In genomic region chr12:92034858-92035401, GRCh38 we compare ENCODE assay signal across 1 cellular context.
A peak's percentile ranks its signal among the peaks of the same experiment; 100 is the strongest.
TF ChIP-seq lines count a peak whose summit lies in the region.

No MANE protein-coding gene starts in this region.

TF ChIP-seq in HepG2, 621 proteins besides CTCF, POLR2A, EP300 and RAD21 (continued from another document):
- TF ChIP-seq HNF1B (CRISPR knock-in tag; IDR thresholded peaks at IDR 0.05) (peak; percentile 81), TP53 (CRISPR knock-in tag; conservative IDR thresholded peaks at IDR 0.05) (peak; percentile 97), PLRG1 (conservative IDR thresholded peaks at IDR 0.05) (no peak), PHF8 (CRISPR knock-in tag; IDR thresholded peaks at IDR 0.05) (no peak), PITX1 (CRISPR knock-in tag; IDR thresholded peaks at IDR 0.05) (no peak), TAF15 (IDR thresholded peaks at IDR 0.05; ENCODE audit: low read depth, low read length, poor library complexity, severe bottlenecking) (no peak), ZIK1 (CRISPR knock-in tag; IDR thresholded peaks at IDR 0.05; ENCODE audit: borderline replicate concordance, low read depth) (0 out of 2 replicates have a peak, but pooled peaks have one; percentile 49), FOXJ3 (CRISPR knock-in tag; IDR thresholded peaks at IDR 0.05; ENCODE audit: borderline replicate concordance) (peak; percentile 53; the same call in 1 of the 2 replicates), ZNF503 (CRISPR knock-in tag; IDR thresholded peaks at IDR 0.05) (no peak), ZNF570 (CRISPR knock-in tag; IDR thresholded peaks at IDR 0.05; ENCODE audit: borderline replicate concordance) (no peak), ZNF660 (CRISPR knock-in tag; IDR thresholded peaks at IDR 0.05; ENCODE audit: borderline replicate concordance, low read depth) (no peak), ZNF451 (CRISPR knock-in tag; IDR thresholded peaks at IDR 0.05) (no peak), ZNF251 (CRISPR knock-in tag; IDR thresholded peaks at IDR 0.05) (no peak), ARID4A (CRISPR knock-in tag; IDR thresholded peaks at IDR 0.05; ENCODE audit: borderline replicate concordance) (peak; percentile 64; the same call in 1 of the 2 replicates), ZMYM4 (CRISPR knock-in tag; IDR thresholded peaks at IDR 0.05) (peak; percentile 82), FOXK1 (CRISPR knock-in tag; IDR thresholded peaks at IDR 0.05; ENCODE audit: borderline replicate concordance, low read depth) (peak; percentile 91; the same call in 1 of the 2 replicates), ZNF256 (CRISPR knock-in tag; conservative IDR thresholded peaks at IDR 0.05) (0 out of 2 replicates have a peak, but pooled peaks have one; percentile 63), BCL6 (CRISPR knock-in tag; IDR thresholded peaks at IDR 0.05) (0 out of 2 replicates have a peak, but pooled peaks have one; percentile 36)
- TF ChIP-seq, protein P1, sequence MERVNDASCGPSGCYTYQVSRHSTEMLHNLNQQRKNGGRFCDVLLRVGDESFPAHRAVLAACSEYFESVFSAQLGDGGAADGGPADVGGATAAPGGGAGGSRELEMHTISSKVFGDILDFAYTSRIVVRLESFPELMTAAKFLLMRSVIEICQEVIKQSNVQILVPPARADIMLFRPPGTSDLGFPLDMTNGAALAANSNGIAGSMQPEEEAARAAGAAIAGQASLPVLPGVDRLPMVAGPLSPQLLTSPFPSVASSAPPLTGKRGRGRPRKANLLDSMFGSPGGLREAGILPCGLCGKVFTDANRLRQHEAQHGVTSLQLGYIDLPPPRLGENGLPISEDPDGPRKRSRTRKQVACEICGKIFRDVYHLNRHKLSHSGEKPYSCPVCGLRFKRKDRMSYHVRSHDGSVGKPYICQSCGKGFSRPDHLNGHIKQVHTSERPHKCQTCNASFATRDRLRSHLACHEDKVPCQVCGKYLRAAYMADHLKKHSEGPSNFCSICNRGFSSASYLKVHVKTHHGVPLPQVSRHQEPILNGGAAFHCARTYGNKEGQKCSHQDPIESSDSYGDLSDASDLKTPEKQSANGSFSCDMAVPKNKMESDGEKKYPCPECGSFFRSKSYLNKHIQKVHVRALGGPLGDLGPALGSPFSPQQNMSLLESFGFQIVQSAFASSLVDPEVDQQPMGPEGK (CRISPR knock-in tag; IDR thresholded peaks at IDR 0.05): peak; percentile 28; the same call in 1 of the 2 replicates
- TF ChIP-seq, protein P2, sequence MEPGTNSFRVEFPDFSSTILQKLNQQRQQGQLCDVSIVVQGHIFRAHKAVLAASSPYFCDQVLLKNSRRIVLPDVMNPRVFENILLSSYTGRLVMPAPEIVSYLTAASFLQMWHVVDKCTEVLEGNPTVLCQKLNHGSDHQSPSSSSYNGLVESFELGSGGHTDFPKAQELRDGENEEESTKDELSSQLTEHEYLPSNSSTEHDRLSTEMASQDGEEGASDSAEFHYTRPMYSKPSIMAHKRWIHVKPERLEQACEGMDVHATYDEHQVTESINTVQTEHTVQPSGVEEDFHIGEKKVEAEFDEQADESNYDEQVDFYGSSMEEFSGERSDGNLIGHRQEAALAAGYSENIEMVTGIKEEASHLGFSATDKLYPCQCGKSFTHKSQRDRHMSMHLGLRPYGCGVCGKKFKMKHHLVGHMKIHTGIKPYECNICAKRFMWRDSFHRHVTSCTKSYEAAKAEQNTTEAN (CRISPR knock-in tag; conservative IDR thresholded peaks at IDR 0.05): no peak
- TF ChIP-seq, protein P3, sequence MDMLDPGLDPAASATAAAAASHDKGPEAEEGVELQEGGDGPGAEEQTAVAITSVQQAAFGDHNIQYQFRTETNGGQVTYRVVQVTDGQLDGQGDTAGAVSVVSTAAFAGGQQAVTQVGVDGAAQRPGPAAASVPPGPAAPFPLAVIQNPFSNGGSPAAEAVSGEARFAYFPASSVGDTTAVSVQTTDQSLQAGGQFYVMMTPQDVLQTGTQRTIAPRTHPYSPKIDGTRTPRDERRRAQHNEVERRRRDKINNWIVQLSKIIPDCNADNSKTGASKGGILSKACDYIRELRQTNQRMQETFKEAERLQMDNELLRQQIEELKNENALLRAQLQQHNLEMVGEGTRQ (IDR thresholded peaks at IDR 0.05; ENCODE audit: low read depth, low read length): peak; percentile 5; the same call in 1 of the 2 replicates
- TF ChIP-seq, protein P3 (CRISPR knock-in tag; IDR thresholded peaks at IDR 0.05; ENCODE audit: borderline replicate concordance): peak; percentile 65; the same call in 1 of the 2 replicates
- TF ChIP-seq, protein P4, sequence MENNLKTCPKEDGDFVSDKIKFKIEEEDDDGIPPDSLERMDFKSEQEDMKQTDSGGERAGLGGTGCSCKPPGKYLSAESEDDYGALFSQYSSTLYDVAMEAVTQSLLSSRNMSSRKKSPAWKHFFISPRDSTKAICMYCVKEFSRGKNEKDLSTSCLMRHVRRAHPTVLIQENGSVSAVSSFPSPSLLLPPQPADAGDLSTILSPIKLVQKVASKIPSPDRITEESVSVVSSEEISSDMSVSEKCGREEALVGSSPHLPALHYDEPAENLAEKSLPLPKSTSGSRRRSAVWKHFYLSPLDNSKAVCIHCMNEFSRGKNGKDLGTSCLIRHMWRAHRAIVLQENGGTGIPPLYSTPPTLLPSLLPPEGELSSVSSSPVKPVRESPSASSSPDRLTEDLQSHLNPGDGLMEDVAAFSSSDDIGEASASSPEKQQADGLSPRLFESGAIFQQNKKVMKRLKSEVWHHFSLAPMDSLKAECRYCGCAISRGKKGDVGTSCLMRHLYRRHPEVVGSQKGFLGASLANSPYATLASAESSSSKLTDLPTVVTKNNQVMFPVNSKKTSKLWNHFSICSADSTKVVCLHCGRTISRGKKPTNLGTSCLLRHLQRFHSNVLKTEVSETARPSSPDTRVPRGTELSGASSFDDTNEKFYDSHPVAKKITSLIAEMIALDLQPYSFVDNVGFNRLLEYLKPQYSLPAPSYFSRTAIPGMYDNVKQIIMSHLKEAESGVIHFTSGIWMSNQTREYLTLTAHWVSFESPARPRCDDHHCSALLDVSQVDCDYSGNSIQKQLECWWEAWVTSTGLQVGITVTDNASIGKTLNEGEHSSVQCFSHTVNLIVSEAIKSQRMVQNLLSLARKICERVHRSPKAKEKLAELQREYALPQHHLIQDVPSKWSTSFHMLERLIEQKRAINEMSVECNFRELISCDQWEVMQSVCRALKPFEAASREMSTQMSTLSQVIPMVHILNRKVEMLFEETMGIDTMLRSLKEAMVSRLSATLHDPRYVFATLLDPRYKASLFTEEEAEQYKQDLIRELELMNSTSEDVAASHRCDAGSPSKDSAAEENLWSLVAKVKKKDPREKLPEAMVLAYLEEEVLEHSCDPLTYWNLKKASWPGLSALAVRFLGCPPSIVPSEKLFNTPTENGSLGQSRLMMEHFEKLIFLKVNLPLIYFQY (CRISPR knock-in tag; IDR thresholded peaks at IDR 0.05; ENCODE audit: borderline replicate concordance): peak; percentile 67; the same call in 1 of the 2 replicates
- TF ChIP-seq, protein P5, sequence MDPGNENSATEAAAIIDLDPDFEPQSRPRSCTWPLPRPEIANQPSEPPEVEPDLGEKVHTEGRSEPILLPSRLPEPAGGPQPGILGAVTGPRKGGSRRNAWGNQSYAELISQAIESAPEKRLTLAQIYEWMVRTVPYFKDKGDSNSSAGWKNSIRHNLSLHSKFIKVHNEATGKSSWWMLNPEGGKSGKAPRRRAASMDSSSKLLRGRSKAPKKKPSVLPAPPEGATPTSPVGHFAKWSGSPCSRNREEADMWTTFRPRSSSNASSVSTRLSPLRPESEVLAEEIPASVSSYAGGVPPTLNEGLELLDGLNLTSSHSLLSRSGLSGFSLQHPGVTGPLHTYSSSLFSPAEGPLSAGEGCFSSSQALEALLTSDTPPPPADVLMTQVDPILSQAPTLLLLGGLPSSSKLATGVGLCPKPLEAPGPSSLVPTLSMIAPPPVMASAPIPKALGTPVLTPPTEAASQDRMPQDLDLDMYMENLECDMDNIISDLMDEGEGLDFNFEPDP (CRISPR knock-in tag; conservative IDR thresholded peaks at IDR 0.05): no peak
- TF ChIP-seq, protein P6, sequence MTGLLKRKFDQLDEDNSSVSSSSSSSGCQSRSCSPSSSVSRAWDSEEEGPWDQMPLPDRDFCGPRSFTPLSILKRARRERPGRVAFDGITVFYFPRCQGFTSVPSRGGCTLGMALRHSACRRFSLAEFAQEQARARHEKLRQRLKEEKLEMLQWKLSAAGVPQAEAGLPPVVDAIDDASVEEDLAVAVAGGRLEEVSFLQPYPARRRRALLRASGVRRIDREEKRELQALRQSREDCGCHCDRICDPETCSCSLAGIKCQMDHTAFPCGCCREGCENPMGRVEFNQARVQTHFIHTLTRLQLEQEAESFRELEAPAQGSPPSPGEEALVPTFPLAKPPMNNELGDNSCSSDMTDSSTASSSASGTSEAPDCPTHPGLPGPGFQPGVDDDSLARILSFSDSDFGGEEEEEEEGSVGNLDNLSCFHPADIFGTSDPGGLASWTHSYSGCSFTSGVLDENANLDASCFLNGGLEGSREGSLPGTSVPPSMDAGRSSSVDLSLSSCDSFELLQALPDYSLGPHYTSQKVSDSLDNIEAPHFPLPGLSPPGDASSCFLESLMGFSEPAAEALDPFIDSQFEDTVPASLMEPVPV (CRISPR knock-in tag; IDR thresholded peaks at IDR 0.05): no peak
- TF ChIP-seq, protein P7, sequence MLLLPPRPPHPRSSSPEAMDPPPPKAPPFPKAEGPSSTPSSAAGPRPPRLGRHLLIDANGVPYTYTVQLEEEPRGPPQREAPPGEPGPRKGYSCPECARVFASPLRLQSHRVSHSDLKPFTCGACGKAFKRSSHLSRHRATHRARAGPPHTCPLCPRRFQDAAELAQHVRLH (CRISPR knock-in tag; IDR thresholded peaks at IDR 0.05; ENCODE audit: borderline replicate concordance, low read depth): 0 out of 2 replicates have a peak, but pooled peaks have one; percentile 32
